8 cellular contexts compared by ENCODE assay signal in genomic region chr6:30101939-30102700, GRCh38. TPM values are rescaled to one million over a fixed set of nuclear protein-coding genes. Genes with fewer than 3 reads are reported as not detected.
DNase-seq lines count a peak whose midpoint lies in the region; ATAC-seq and TF ChIP-seq lines count a peak whose summit lies in the region.

No MANE protein-coding gene starts in this region.

- H3K27ac ChIP-seq in MM.1S (ENCODE audit: low read length) (no peak overlapping the region), ascending aorta (peak overlapping the region; percentile 60), right atrium auricular region (peak overlapping the region; percentile 61 to 68)

- H3K36me3 ChIP-seq in MM.1S (replicated peaks; ENCODE audit: insufficient read depth, low read length) (no peaks in the 10 kb centered on the region), ascending aorta (no peaks in the 10 kb centered on the region), right atrium auricular region (no peaks in the 10 kb centered on the region)

- H3K4me1 ChIP-seq in MM.1S (ENCODE audit: low read length) (peaks cover 15% of the 10 kb centered on the region), ascending aorta (peaks cover 7 to 18% of the 10 kb centered on the region in 2 donors), right atrium auricular region (peaks cover 0 to 34% of the 10 kb centered on the region in 2 donors)

- H3K9me3 ChIP-seq in MM.1S (replicated peaks; ENCODE audit: insufficient read depth, low read length), result no peaks in the 10 kb centered on the region
- no peaks in the 10 kb centered on the region for H3K9me3 ChIP-seq in ascending aorta
- no peaks in the 10 kb centered on the region for H3K9me3 ChIP-seq in right atrium auricular region

- H3K9me3 Mint-ChIP-seq in progenitor cell of endocrine pancreas (ENCODE audit: low read depth), result no peaks in the 10 kb centered on the region

- H2AFZ ChIP-seq in MM.1S (ENCODE audit: low read length), result peak overlapping the region; percentile 94

- no peaks in the 10 kb centered on the region for H3K9me2 ChIP-seq in MM.1S (replicated peaks; ENCODE audit: insufficient read depth, low read length)

- H3K4me1 Mint-ChIP-seq in progenitor cell of endocrine pancreas (ENCODE audit: low read depth), result peaks cover 12% of the 10 kb centered on the region

- H3K4me2 ChIP-seq in MM.1S (ENCODE audit: low read depth, low read length), result peak overlapping the region; percentile 100

- H4K20me1 ChIP-seq in MM.1S (ENCODE audit: insufficient read depth, low read length), result no peaks in the 10 kb centered on the region

- H3K79me2 ChIP-seq in MM.1S (ENCODE audit: low read length), result no peaks in the 10 kb centered on the region

- peak overlapping the region; percentile 62 for H3K4me3 Mint-ChIP-seq in progenitor cell of endocrine pancreas (ENCODE audit: low read depth)

- peaks cover 81% of the 10 kb centered on the region for H3K27me3 Mint-ChIP-seq in progenitor cell of endocrine pancreas

- H3K9ac ChIP-seq in MM.1S (ENCODE audit: low read length), result peak overlapping the region; percentile 13; the same call in 1 of the 2 replicates

- DNase-seq in Ammon's horn (ENCODE audit: low spot score), result peak; percentile 91
- DNase-seq in MM.1S, result peak; percentile 79
- DNase-seq in T-helper 2 cell, result peak; percentile 41 to 60 (median 51)
- DNase-seq in ascending aorta (ENCODE audit: low spot score in 2 of 2), result peak; percentile 64 to 88
- peak; percentile 79 for DNase-seq in right atrium auricular region (ENCODE audit: low spot score)
- DNase-seq in progenitor cell of endocrine pancreas (ENCODE audit: low spot score, unreplicated experiment), result peak; percentile 81
- DNase-seq in ureter (ENCODE audit: low spot score), result peak; percentile 90

- H3K27me3 ChIP-seq in MM.1S (replicated peaks; ENCODE audit: insufficient read depth, low read length) (peaks cover 40% of the 10 kb centered on the region), ascending aorta (peaks cover 16% of the 10 kb centered on the region), right atrium auricular region (no peaks in the 10 kb centered on the region)

- intact Hi-C loops in ascending aorta (cut with DNase I), result loop anchor here (2.0 kb wide), 4 partner anchors 41 to 295 kb away; partner anchors contain the start of genes POLR1H and TRIM26

- H3K36me3 Mint-ChIP-seq in progenitor cell of endocrine pancreas (ENCODE audit: insufficient read depth), result no peaks in the 10 kb centered on the region

- H3K4me3 ChIP-seq in MM.1S (ENCODE audit: low read length), result peak overlapping the region; percentile 59
- H3K4me3 ChIP-seq in ascending aorta, result peak overlapping the region; percentile 49 to 58
- peak overlapping the region; percentile 24 to 55 for H3K4me3 ChIP-seq in right atrium auricular region

- H3K27ac Mint-ChIP-seq in progenitor cell of endocrine pancreas, result no peak overlapping the region

- ATAC-seq in GM19452 (IDR thresholded peaks at IDR 0.05; ENCODE audit: unreplicated experiment), result peak; percentile 54

- TF ChIP-seq CTCF in MM.1S (IDR thresholded peaks at IDR 0.05; ENCODE audit: low read length) (no peak), ascending aorta (IDR thresholded peaks at IDR 0.05) (peak in 1 of 3 experiments; percentile 19), right atrium auricular region (IDR thresholded peaks at IDR 0.05) (peak in 1 of 2 donors; percentile 44), progenitor cell of endocrine pancreas (IDR thresholded peaks at IDR 0.05; ENCODE audit: unreplicated experiment) (peak; percentile 10)

- H3F3A ChIP-seq in MM.1S (ENCODE audit: insufficient read depth, low read length), result peaks cover 15% of the 10 kb centered on the region

RNA-seq across cellular contexts. Expression of gene TRIM31, which starts 10.8 kb away (rescaled TPM):
- not detected for total RNA-seq in ascending aorta
- total RNA-seq in right atrium auricular region, result not detected
- total RNA-seq in progenitor cell of endocrine pancreas, result not detected in 2 replicates
- 0.78 TPM for total RNA-seq in ureter

RNA-seq across cellular contexts. Expression of gene RNF39, which starts 26.6 kb away (rescaled TPM):
- total RNA-seq in ascending aorta (not detected), right atrium auricular region (1 to 10 TPM in 1 of 2 donors, under 1 TPM in 1; 0.26 to 1.1 TPM), progenitor cell of endocrine pancreas (not detected in 2 replicates), ureter (0.65 TPM)

RNA-seq across cellular contexts. Expression of gene TRIM40, which starts 33.8 kb away (rescaled TPM):
- total RNA-seq in ascending aorta (not detected), right atrium auricular region (not detected), progenitor cell of endocrine pancreas (not detected in 2 replicates), ureter (not detected)

RNA-seq across cellular contexts. Expression of gene PPP1R11, which starts 35.1 kb away (rescaled TPM):
- 7.1 TPM for total RNA-seq in ascending aorta
- total RNA-seq in right atrium auricular region, result 10 to 100 TPM; 48.2 to 55.7 TPM
- 45.1 and 48.4 TPM in 2 replicates for total RNA-seq in progenitor cell of endocrine pancreas
- 76.0 TPM for total RNA-seq in ureter

RNA-seq across cellular contexts. Expression of gene POLR1H, which starts 41.1 kb away (rescaled TPM):
- total RNA-seq in ascending aorta (36.9 TPM), right atrium auricular region (10 to 100 TPM; 16.2 to 23.1 TPM), progenitor cell of endocrine pancreas (23.0 and 27.3 TPM in 2 replicates), ureter (33.2 TPM)
